8 cellular contexts compared by ENCODE assay signal in genomic region chr2:148645135-148645924, GRCh38. TPM values are rescaled to one million over a fixed set of nuclear protein-coding genes. Genes with fewer than 3 reads are reported as not detected.
DNase-seq lines count a peak whose midpoint lies in the region; ATAC-seq, FAIRE-seq and TF ChIP-seq lines count a peak whose summit lies in the region.

No MANE protein-coding gene starts in this region.

- CTCF ChIA-PET in HepG2 (lab: Yijun Ruan, JAX; ENCODE audit: low intra/inter-chr PET ratio, low total read pairs), result no interaction called here

- peak; percentile 1 to 87 for TF ChIP-seq POLR2A in HepG2 (IDR thresholded peaks at IDR 0.05; ENCODE audit: insufficient read depth in 1 of 2, low read depth in 2 of 2, low read length in 2 of 2)

- H3K9me3 Mint-ChIP-seq in CD14-positive monocyte, result no peaks in the 10 kb centered on the region

- peak; percentile 41 for ATAC-seq in GM19452 (IDR thresholded peaks at IDR 0.05; ENCODE audit: unreplicated experiment)
- peak; percentile 18 for ATAC-seq in HG03575 (IDR thresholded peaks at IDR 0.05; ENCODE audit: extremely low read depth, insufficient number of reproducible peaks, low FRiP score, unreplicated experiment)
- ATAC-seq in HepG2, result peak; percentile 74

- H3K27me3 ChIP-seq in HepG2 (ENCODE audit: control insufficient read depth in 1 of 2, insufficient read depth in 2 of 2, low read length in 2 of 2), result peaks cover 0 to 6% of the 10 kb centered on the region in 2 experiments; a peak in 3 of 5 replicates

- no peaks in the 10 kb centered on the region for H3K9me3 ChIP-seq in HepG2 (ENCODE audit: low read length)

- TF ChIP-seq RAD21 in HepG2 (CRISPR knock-in tag; IDR thresholded peaks at IDR 0.05), result no peak; the same call in 1 of the 2 replicates

- H3K9ac ChIP-seq in HepG2 (ENCODE audit: insufficient read depth, low read depth, low read length), result peak overlapping the region; percentile 93

- peak overlapping the region; percentile 91 for H3K27ac ChIP-seq in HepG2 (ENCODE audit: extremely low read length, insufficient read depth, low read length)

- no TSS peak for BruUV-seq in HepG2 (replicated peaks; lab: Mats Ljungman, UMichigan)

- peaks cover 49% of the 10 kb centered on the region for H3K79me2 ChIP-seq in HepG2 (ENCODE audit: insufficient read depth, low read length)

- POLR2A ChIA-PET in HepG2 (lab: Yijun Ruan, JAX), result interaction anchor here (0.6 to 1.8 kb wide), 13 partner anchors 11 to 625 kb away, joined by 3 to 13 read pairs (median 3); partner anchors contain the start of genes MBD5 and ORC4

- 4% methylated on average over 42 of the region's 80 CpGs for WGBS in HepG2 (ENCODE audit: low lambda C conversion rate)

- no peaks in the 10 kb centered on the region for H3K36me3 ChIP-seq in HepG2 (replicated peaks in 1 of 2; ENCODE audit: control insufficient read depth in 1 of 2, insufficient read depth in 2 of 2, low read length in 2 of 2)

- peaks cover 43% of the 10 kb centered on the region for H3K4me1 Mint-ChIP-seq in CD14-positive monocyte

- H2AFZ ChIP-seq in HepG2 (ENCODE audit: low read length), result no peak overlapping the region

- peak; percentile 91 for DNase-seq in CD14-positive monocyte (ENCODE audit: low spot score)
- DNase-seq in NCI-H774 (lab: John Stamatoyannopoulos, UW), result peak; percentile 95
- peak; percentile 92 to 93 for DNase-seq in activated CD4-positive, alpha-beta T cell treated with anti-CD3 and anti-CD28 coated beads, Interleukin-2, amount 50 U/mL, for 48 hours
- peak; percentile 93 for DNase-seq in dermis blood vessel endothelial cell
- peak; percentile 91 for DNase-seq in HepG2 (ENCODE audit: low spot score)
- peak; percentile 92 to 97 for DNase-seq in stimulated activated CD4-positive, alpha-beta T cell treated with anti-CD3 and anti-CD28 coated beads, Interleukin-2, amount 100 ng/mL, for 48 hours

- in situ Hi-C loops in HepG2 (cut with HindIII; ENCODE audit: extremely low pct_ligation_motif_present, low pct_unique_long_range_greater_than_20kb), result loop anchor here (25.0 kb wide), 1 partner anchor 342 kb away; no protein-coding TSS in a partner anchor

- FAIRE-seq in HepG2 (lab: Jason Lieb, UNC), result peak; percentile 92

- TF ChIP-seq CTCF in CD14-positive monocyte (IDR thresholded peaks at IDR 0.05) (no peak), HepG2 (CRISPR knock-in tag; IDR thresholded peaks at IDR 0.05) (peak; percentile 67)

- intact Hi-C loops in CD14-positive monocyte (cut with micrococcal nuclease), result no loop called here
- intact Hi-C loops in HepG2 (cut with micrococcal nuclease; ENCODE audit: unreplicated experiment), result loop anchor here (1.0 to 10.0 kb wide), 5 partner anchors 101 to 939 kb away; partner anchors contain the start of genes ACVR2A, MBD5, MMADHC and ORC4

- H3K4me3 ChIP-seq in HepG2 (replicated peaks in 1 of 3; ENCODE audit: insufficient read depth in 1 of 3, low read depth in 2 of 3, low read length in 3 of 3), result peak overlapping the region; percentile 91 to 94 (median 93)

- H3K36me3 Mint-ChIP-seq in CD14-positive monocyte, result peaks cover 0 to 5% of the 10 kb centered on the region in 2 donors

- H3K27me3 Mint-ChIP-seq in CD14-positive monocyte (ENCODE audit: low read depth in 3 of 3), result no peaks in the 10 kb centered on the region

- peaks cover 27% of the 10 kb centered on the region for H4K20me1 ChIP-seq in HepG2 (ENCODE audit: insufficient read depth, low read length)

- TF ChIP-seq EP300 in HepG2 (IDR thresholded peaks at IDR 0.05; ENCODE audit: low read depth in 2 of 2, low read length in 2 of 2) (no peak), HepG2 (CRISPR knock-in tag; IDR thresholded peaks at IDR 0.05; ENCODE audit: borderline replicate concordance) (no peak)

- H3K27ac Mint-ChIP-seq in CD14-positive monocyte, result peak overlapping the region; percentile 94 to 99 (median 98)

- H3K4me2 ChIP-seq in HepG2 (ENCODE audit: low read depth, low read length), result peak overlapping the region; percentile 73

- H3K4me1 ChIP-seq in HepG2 (ENCODE audit: insufficient read depth, low read length), result peaks cover 46% of the 10 kb centered on the region

- H3K4me3 Mint-ChIP-seq in CD14-positive monocyte, result peak overlapping the region; percentile 86 to 96

TF ChIP-seq in HepG2, 621 proteins besides CTCF, POLR2A, EP300 and RAD21 (continues in another document):
- TF ChIP-seq ZNF207 (IDR thresholded peaks at IDR 0.05; ENCODE audit: borderline replicate concordance) (no peak), MAFK (conservative IDR thresholded peaks at IDR 0.05 in 1 of 2, IDR thresholded peaks at IDR 0.05 in 1 of 2; ENCODE audit: low read length in 2 of 2) (no peak), SNAPC2 (CRISPR knock-in tag; IDR thresholded peaks at IDR 0.05) (no peak), ZFX (CRISPR knock-in tag; IDR thresholded peaks at IDR 0.05; ENCODE audit: low read depth) (peak; percentile 20), ZNF264 (CRISPR knock-in tag; IDR thresholded peaks at IDR 0.05) (no peak), PHF20 (CRISPR knock-in tag; IDR thresholded peaks at IDR 0.05) (no peak; the same call in none of the 2 replicates), ATF7 (IDR thresholded peaks at IDR 0.05) (no peak), ATF7 (CRISPR knock-in tag; IDR thresholded peaks at IDR 0.05) (peak; percentile 45; the same call in 1 of the 2 replicates), WIZ (CRISPR knock-in tag; IDR thresholded peaks at IDR 0.05) (peak; percentile 17; the same call in 1 of the 2 replicates), KLF9 (CRISPR knock-in tag; IDR thresholded peaks at IDR 0.05; ENCODE audit: low read depth) (no peak), THYN1 (CRISPR knock-in tag; IDR thresholded peaks at IDR 0.05; ENCODE audit: borderline replicate concordance, low read depth) (no peak), ATF1 (CRISPR knock-in tag; IDR thresholded peaks at IDR 0.05) (no peak), SATB2 (CRISPR knock-in tag; IDR thresholded peaks at IDR 0.05) (0 out of 2 replicates have a peak, but pooled peaks have one; percentile 44), DMAP1 (CRISPR knock-in tag; IDR thresholded peaks at IDR 0.05) (peak; percentile 61; the same call in 1 of the 2 replicates), RCOR2 (CRISPR knock-in tag; IDR thresholded peaks at IDR 0.05) (no peak), ZNF496 (CRISPR knock-in tag; IDR thresholded peaks at IDR 0.05; ENCODE audit: insufficient replicate concordance) (no peak), HMGXB4 (CRISPR knock-in tag; IDR thresholded peaks at IDR 0.05; ENCODE audit: borderline replicate concordance in 1 of 2, low read depth in 1 of 2) (peak in 1 of 2 experiments; percentile 84), ZC3H13 (CRISPR knock-in tag; IDR thresholded peaks at IDR 0.05) (peak; percentile 73; the same call in 1 of the 2 replicates), ZNF616 (CRISPR knock-in tag; IDR thresholded peaks at IDR 0.05; ENCODE audit: low read depth) (0 out of 2 replicates have a peak, but pooled peaks have one; percentile 67), SOX13 (IDR thresholded peaks at IDR 0.05) (peak; percentile 20; the same call in 1 of the 2 replicates), SOX13 (CRISPR knock-in tag; conservative IDR thresholded peaks at IDR 0.05 in 1 of 2, IDR thresholded peaks at IDR 0.05 in 1 of 2) (peak in 1 of 2 experiments; percentile 31; a peak in 2 of 4 replicates), ZNF629 (CRISPR knock-in tag; conservative IDR thresholded peaks at IDR 0.05) (no peak), MAFG (CRISPR knock-in tag; IDR thresholded peaks at IDR 0.05) (no peak), SMYD3 (CRISPR knock-in tag; IDR thresholded peaks at IDR 0.05) (no peak)

RNA-seq across cellular contexts. Expression of gene EPC2, which starts 0.8 kb away (rescaled TPM):
- polyA plus RNA-seq in CD14-positive monocyte, result 1 to 10 TPM; 1.4 to 2.0 TPM
- 20.9 and 26.6 TPM in 2 replicates for total RNA-seq in dermis blood vessel endothelial cell
- 22.0 and 24.2 TPM in 2 replicates for total RNA-seq in HepG2 (2016; rRNA removed; fragmentation: Illumina TruSeq; extraction: Trizol)
- 6.5 and 8.3 TPM in 2 replicates for total RNA-seq in HepG2 (2016; cell fraction: cytosol; rRNA removed; fragmentation: Illumina TruSeq; extraction: Trizol; ENCODE audit: low read depth)
- total RNA-seq in HepG2 (2016; cell fraction: insoluble cytoplasmic fraction; rRNA removed; fragmentation: Illumina TruSeq; extraction: Trizol), result 21.5 and 24.1 TPM in 2 replicates
- 19.1 and 21.6 TPM in 2 replicates for total RNA-seq in HepG2 (2016; cell fraction: membrane; rRNA removed; fragmentation: Illumina TruSeq; extraction: Trizol)
- total RNA-seq in HepG2 (2016; cell fraction: nucleus; rRNA removed; fragmentation: Illumina TruSeq; extraction: Trizol), result 39.0 and 41.4 TPM in 2 replicates
- polyA plus RNA-seq in HepG2 (2011; rRNA removed), result 19.3 and 20.5 TPM in 2 replicates
- polyA plus RNA-seq in HepG2 (2011; cell fraction: cytosol; rRNA removed), result 10.4 and 16.7 TPM in 2 replicates
- polyA plus RNA-seq in HepG2 (2011; cell fraction: nucleus; rRNA removed), result 10.3 and 12.5 TPM in 2 replicates
- 18.8 and 21.7 TPM in 2 replicates for polyA plus RNA-seq in HepG2 (2012)
- polyA plus RNA-seq in HepG2 (2016; cell fraction: cytosol; fragmentation: Illumina TruSeq; extraction: Trizol; ENCODE audit: low read depth), result 3.8 and 4.5 TPM in 2 replicates
- 23.9 and 24.6 TPM in 2 replicates for polyA plus RNA-seq in HepG2 (2016; cell fraction: insoluble cytoplasmic fraction; fragmentation: Illumina TruSeq; extraction: Trizol; ENCODE audit: low read depth)
- 12.6 and 14.5 TPM in 2 replicates for polyA plus RNA-seq in HepG2 (2016; cell fraction: membrane; fragmentation: Illumina TruSeq; extraction: Trizol; ENCODE audit: low read depth)
- 24.7 and 25.2 TPM in 2 replicates for polyA plus RNA-seq in HepG2 (2016; cell fraction: nucleus; fragmentation: Illumina TruSeq; extraction: Trizol; ENCODE audit: insufficient read depth, low read depth)
- 21.3 and 22.4 TPM in 2 replicates for polyA minus RNA-seq in HepG2 (2011; rRNA and poly(A)+ RNA removed; ENCODE audit: low replicate concordance)
- 16.2 and 18.2 TPM in 2 replicates for polyA minus RNA-seq in HepG2 (2011; cell fraction: cytosol; rRNA and poly(A)+ RNA removed)
- 124 and 162 TPM in 2 replicates for polyA minus RNA-seq in HepG2 (2011; cell fraction: nucleus; rRNA and poly(A)+ RNA removed)

Comparison
In these comparisons a context has a peak if more than half of its experiments do, and no peak if none do; other contexts are left out.
1. Peak in every context shown above with its lines: DNase-seq, ATAC-seq, H3K4me3 ChIP-seq and H3K27ac ChIP-seq.
2. ATAC-seq: peak in every context shown above with its lines; median percentile 74 in HepG2; 41 in GM19452; 18 in HG03575.